In the genomic region with DNA sequence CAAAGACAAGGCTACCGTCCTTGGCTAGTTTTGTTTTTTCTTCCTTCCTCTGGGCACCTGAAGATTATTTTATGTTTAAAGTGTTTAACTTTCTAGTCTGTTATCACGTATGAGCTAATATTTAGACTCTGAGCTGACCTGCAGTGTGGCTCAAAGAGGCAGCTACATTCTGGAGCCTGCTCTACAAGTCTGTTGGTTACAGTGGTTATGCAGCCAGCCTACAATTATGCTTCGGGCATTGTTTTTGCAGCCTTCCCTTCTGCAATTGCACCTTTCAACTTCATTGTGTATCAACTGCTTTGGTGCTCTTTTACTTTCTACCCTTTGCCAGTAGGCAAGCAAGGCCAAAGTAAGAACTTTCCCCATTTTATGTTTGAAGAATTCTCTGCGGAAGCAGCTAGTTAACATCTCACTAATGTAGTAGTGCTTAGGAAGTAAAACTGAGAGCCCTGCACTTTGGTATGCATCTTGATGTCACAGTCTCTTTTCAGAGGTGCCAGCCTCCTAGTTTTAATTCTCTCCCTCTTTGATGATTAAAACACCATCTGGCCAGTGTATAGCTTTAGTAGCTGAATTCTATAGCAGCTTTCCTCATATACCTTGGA, we compare ENCODE assay signal across 13 cellular contexts.
"Had no signal": no experiment of that assay in that cellular context is flagged by ENCODE, and none has a peak within 500 bp of the region (broad histone marks: within the 10 kb centered on the region; RNA-seq: fewer than 3 reads in every experiment).

No MANE protein-coding gene starts in this region.

- H3K36me3 ChIP-seq: colonic mucosa, lower lobe of right lung, sigmoid colon had no signal

- H3K27ac ChIP-seq: colonic mucosa, lower lobe of right lung, sigmoid colon had no signal

- H3K4me1 ChIP-seq: colonic mucosa, lower lobe of right lung, sigmoid colon had no signal

- H3K27me3 ChIP-seq: colonic mucosa, sigmoid colon had no signal

- H3K36me3 Mint-ChIP-seq: activated naive CD8-positive, alpha-beta T cell treated with anti-CD3 and anti-CD28 coated beads, Interleukin-2, amount 10 ng/mL, durations not matched to agents 7 days and 5 days; naive thymus-derived CD8-positive, alpha-beta T cell had no signal

- H3K4me1 Mint-ChIP-seq: activated naive CD8-positive, alpha-beta T cell treated with anti-CD3 and anti-CD28 coated beads, Interleukin-2, amount 10 ng/mL, durations not matched to agents 7 days and 5 days; naive thymus-derived CD8-positive, alpha-beta T cell had no signal

- H3K27ac Mint-ChIP-seq: activated CD8-positive, alpha-beta T cell treated with anti-CD3 and anti-CD28 coated beads for 36 hours; activated naive CD8-positive, alpha-beta T cell treated with anti-CD3 and anti-CD28 coated beads, Interleukin-2, amount 10 ng/mL, durations not matched to agents 7 days and 5 days; activated T-cell treated with anti-CD3 and anti-CD28 coated beads, Interleukin-2, amount 50 U/mL, for 72 hours; naive thymus-derived CD8-positive, alpha-beta T cell had no signal

- H3K4me3 ChIP-seq: colonic mucosa, lower lobe of right lung, sigmoid colon had no signal

- H3K9me3 ChIP-seq: colonic mucosa, lower lobe of right lung, sigmoid colon had no signal

- DNase-seq: activated CD8-positive, alpha-beta memory T cell treated with anti-CD3 and anti-CD28 coated beads, Interleukin-2, amount 50 U/mL, for 4 hours; activated CD8-positive, alpha-beta T cell treated with anti-CD3 and anti-CD28 coated beads for 36 hours; activated naive CD8-positive, alpha-beta T cell treated with anti-CD3 and anti-CD28 coated beads, Interleukin-2, amount 10 ng/mL, durations not matched to agents 7 days and 5 days; activated T-cell treated with anti-CD3 and anti-CD28 coated beads, Interleukin-2, amount 50 U/mL, for 72 hours; aorta; colonic mucosa; lower lobe of right lung; naive thymus-derived CD8-positive, alpha-beta T cell; nucleus accumbens; sigmoid colon; stimulated activated CD4-positive, alpha-beta T cell treated with anti-CD3 and anti-CD28 coated beads, Interleukin-12 subunit alpha, Interleukin-12 subunit beta, amount 100 ng/mL, for 4 hours; stimulated activated naive CD4-positive, alpha-beta T cell treated with Interleukin-2 at 50 U/mL for 16 hours; T-helper 9 cell had no signal

- H3K27me3 Mint-ChIP-seq: activated CD8-positive, alpha-beta T cell treated with anti-CD3 and anti-CD28 coated beads for 36 hours; activated naive CD8-positive, alpha-beta T cell treated with anti-CD3 and anti-CD28 coated beads, Interleukin-2, amount 10 ng/mL, durations not matched to agents 7 days and 5 days; naive thymus-derived CD8-positive, alpha-beta T cell had no signal

- ATAC-seq: activated CD8-positive, alpha-beta T cell treated with anti-CD3 and anti-CD28 coated beads for 36 hours; activated T-cell treated with anti-CD3 and anti-CD28 coated beads, Interleukin-2, amount 50 U/mL, for 72 hours; naive thymus-derived CD8-positive, alpha-beta T cell had no signal

- H3K4me3 Mint-ChIP-seq: activated CD8-positive, alpha-beta T cell treated with anti-CD3 and anti-CD28 coated beads for 36 hours; activated naive CD8-positive, alpha-beta T cell treated with anti-CD3 and anti-CD28 coated beads, Interleukin-2, amount 10 ng/mL, durations not matched to agents 7 days and 5 days; activated T-cell treated with anti-CD3 and anti-CD28 coated beads, Interleukin-2, amount 50 U/mL, for 72 hours; naive thymus-derived CD8-positive, alpha-beta T cell had no signal
